21 cellular contexts compared by ENCODE assay signal in genomic region chr11:12731841-12732336, GRCh38. TPM values are rescaled to one million over a fixed set of nuclear protein-coding genes. Genes with fewer than 3 reads are reported as not detected.
DNase-seq lines count a peak whose midpoint lies in the region; ATAC-seq and TF ChIP-seq lines count a peak whose summit lies in the region.
"Had no signal": no experiment of that assay in that cellular context is flagged by ENCODE, and none has a peak within 500 bp of the region (broad histone marks: within the 10 kb centered on the region; RNA-seq: fewer than 3 reads in every experiment).

No MANE protein-coding gene starts in this region.

- CTCF ChIA-PET in Calu3 (lab: Charles Lee), result interaction anchor here (0.5 to 0.6 kb wide), 2 partner anchors 48 to 61 kb away, joined by 3 read pairs; no protein-coding TSS in a partner anchor

- TF ChIP-seq CTCF in Calu3 (IDR thresholded peaks at IDR 0.05; ENCODE audit: unreplicated experiment), result no peak
- no peak for TF ChIP-seq CTCF in brain microvascular endothelial cell (IDR thresholded peaks at IDR 0.05; ENCODE audit: low read depth, low read length, missing control alignments)
- no peak for TF ChIP-seq CTCF in omental fat pad (IDR thresholded peaks at IDR 0.05)

- DNase-seq in Calu3, result no peak
- peak; percentile 85 for DNase-seq in LHCN-M2 (ENCODE audit: low read depth)
- peak; percentile 37 for DNase-seq in brain microvascular endothelial cell
- no peak for DNase-seq in omental fat pad (ENCODE audit: low spot score)
- no peak for DNase-seq in GOT3 (lab: John Stamatoyannopoulos, UW)
- no peak for DNase-seq in 8988T
- DNase-seq: activated CD4-positive, alpha-beta T cell treated with anti-CD3 and anti-CD28 coated beads for 1 hour; activated effector memory CD4-positive, alpha-beta T cell treated with Interleukin-2 at 50 U/mL for 16 hours; amniotic stem cell; COR-L47; effector CD8-positive, alpha-beta T cell; esophagus squamous epithelium; MG63; NCI-H187; NCI-H446 treated with DMSO at 0.1 percent for 48 hours; SIG-M5; stimulated activated CD4-positive, alpha-beta T cell treated with anti-CD3 and anti-CD28 coated beads, Interleukin-4, amount 100 ng/mL, for 24 hours; substantia nigra had no signal

- no peaks in the 10 kb centered on the region for H3K9me3 Mint-ChIP-seq in Calu3 (ENCODE audit: low read depth, unreplicated experiment)
- H3K9me3 Mint-ChIP-seq: central memory CD8-positive, alpha-beta T cell had no signal

- H3K4me3 ChIP-seq in brain microvascular endothelial cell (ENCODE audit: low read depth, low read length), result no peak overlapping the region
- H3K4me3 ChIP-seq: esophagus squamous epithelium, MG63 had no signal

- H3K4me3 Mint-ChIP-seq in Calu3 (ENCODE audit: low read depth, unreplicated experiment), result no peak overlapping the region
- H3K4me3 Mint-ChIP-seq: central memory CD8-positive, alpha-beta T cell had no signal

- peak; percentile 44 for ATAC-seq in omental fat pad (ENCODE audit: low FRiP score)
- no peak for ATAC-seq in GM19023 (IDR thresholded peaks at IDR 0.05; ENCODE audit: unreplicated experiment)
- no peak for ATAC-seq in HG03521 (IDR thresholded peaks at IDR 0.05; ENCODE audit: unreplicated experiment)

- BruUV-seq in Calu3 (replicated peaks; lab: Mats Ljungman, UMichigan), result no TSS peak

- H3K4me1 Mint-ChIP-seq in Calu3 (ENCODE audit: low read depth, unreplicated experiment), result peaks cover 30% of the 10 kb centered on the region
- H3K4me1 Mint-ChIP-seq: central memory CD8-positive, alpha-beta T cell had no signal

- in situ Hi-C loops in brain microvascular endothelial cell (cut with HindIII; ENCODE audit: low pct_ligation_motif_present, low sequenced_read_pairs), result no loop called here

- no peaks in the 10 kb centered on the region for H3K36me3 ChIP-seq in brain microvascular endothelial cell (replicated peaks)
- H3K36me3 ChIP-seq: esophagus squamous epithelium had no signal

- H3K27ac ChIP-seq in brain microvascular endothelial cell, result peak overlapping the region; percentile 4
- H3K27ac ChIP-seq: esophagus squamous epithelium had no signal

- no peaks in the 10 kb centered on the region for H3K27me3 Mint-ChIP-seq in Calu3 (ENCODE audit: unreplicated experiment)

- intact Hi-C loops in Calu3 (cut with micrococcal nuclease; ENCODE audit: unreplicated experiment), result no loop called here

- peak overlapping the region; percentile 35 for H3K27ac Mint-ChIP-seq in Calu3 (ENCODE audit: unreplicated experiment)

- no peaks in the 10 kb centered on the region for H3K27me3 ChIP-seq in brain microvascular endothelial cell (replicated peaks)
- H3K27me3 ChIP-seq: esophagus squamous epithelium, MG63 had no signal

- H3K36me3 Mint-ChIP-seq in Calu3 (ENCODE audit: insufficient read depth, unreplicated experiment), result peaks cover 8% of the 10 kb centered on the region

RNA-seq across cellular contexts. Expression of gene TEAD1, which starts 57.7 kb away (rescaled TPM):
- 99.0 and 104 TPM in 2 replicates for total RNA-seq in Calu3 (2022)
- total RNA-seq in LHCN-M2 (2014; rRNA removed), result 96.7 and 105 TPM in 2 replicates
- 43.8 TPM for polyA plus RNA-seq in LHCN-M2 (2012)
- total RNA-seq in omental fat pad, result 100 to 1,000 TPM in 2 of 4 donors, 10 to 100 TPM in 2; 81.7 to 123 (median 103) TPM

Comparison
In these comparisons a context has a peak if more than half of its experiments do, and no peak if none do; other contexts are left out.
1. DNase-seq: peak in LHCN-M2 (single experiment) and brain microvascular endothelial cell (single experiment); none in Calu3 (single experiment), omental fat pad (single experiment), GOT3 (single experiment) and 8988T (single experiment).